24 cellular contexts compared by ENCODE assay signal in genomic region chr6:64729522-64729921, GRCh38.
DNase-seq lines count a peak whose midpoint lies in the region; ATAC-seq, FAIRE-seq and TF ChIP-seq lines count a peak whose summit lies in the region.
"Had no signal": no experiment of that assay in that cellular context is flagged by ENCODE, and none has a peak within 500 bp of the region (broad histone marks: within the 10 kb centered on the region; RNA-seq: fewer than 3 reads in every experiment).

No MANE protein-coding gene starts in this region.

- H3K9me3 ChIP-seq in HepG2 (ENCODE audit: low read length) (no peaks in the 10 kb centered on the region), right lobe of liver (no peaks in the 10 kb centered on the region), K562 (replicated peaks; ENCODE audit: control insufficient read depth, insufficient read depth, low read depth, low read length) (no peaks in the 10 kb centered on the region)
- H3K9me3 ChIP-seq: BE2C, BLaER1 had no signal

- H3K9ac ChIP-seq in HepG2 (ENCODE audit: insufficient read depth, low read depth, low read length) (no peak overlapping the region), K562 (ENCODE audit: insufficient read depth in 1 of 2, low read depth in 2 of 2, low read length in 2 of 2) (no peak overlapping the region)
- H3K9ac ChIP-seq: BLaER1 had no signal

- TF ChIP-seq RAD21 in HepG2 (CRISPR knock-in tag; IDR thresholded peaks at IDR 0.05): no peak
- TF ChIP-seq RAD21 in K562 (CRISPR knock-in tag; conservative IDR thresholded peaks at IDR 0.05 in 1 of 2, IDR thresholded peaks at IDR 0.05 in 1 of 2): no peak

- no peak overlapping the region for H2AFZ ChIP-seq in HepG2 (ENCODE audit: low read length)
- no peak overlapping the region for H2AFZ ChIP-seq in K562 (ENCODE audit: low read depth, low read length)

- no peak overlapping the region for H3K27ac ChIP-seq in HepG2 (ENCODE audit: extremely low read length, insufficient read depth, low read length)
- no peak overlapping the region for H3K27ac ChIP-seq in right lobe of liver
- H3K27ac ChIP-seq in K562 (ENCODE audit: extremely low read depth, low read depth, low read length): no peak overlapping the region
- H3K27ac ChIP-seq: 22Rv1, BLaER1 had no signal

- BruUV-seq in HepG2 (replicated peaks; lab: Mats Ljungman, UMichigan): no TSS peak
- BruUV-seq in K562 (replicated peaks; lab: Mats Ljungman, UMichigan): no TSS peak

- H3K4me3 ChIP-seq in HepG2 (replicated peaks in 1 of 3; ENCODE audit: insufficient read depth in 1 of 3, low read depth in 2 of 3, low read length in 3 of 3): no peak overlapping the region
- H3K4me3 ChIP-seq in right lobe of liver: no peak overlapping the region
- no peak overlapping the region for H3K4me3 ChIP-seq in K562
- H3K4me3 ChIP-seq: BLaER1, GM12878 had no signal

- no peaks in the 10 kb centered on the region for H3K27me3 ChIP-seq in HepG2 (ENCODE audit: control insufficient read depth in 1 of 2, insufficient read depth in 2 of 2, low read length in 2 of 2)
- no peaks in the 10 kb centered on the region for H3K27me3 ChIP-seq in right lobe of liver
- H3K27me3 ChIP-seq in K562 (ENCODE audit: control insufficient read depth in 2 of 2, insufficient read depth in 2 of 2, low read length in 2 of 2): no peaks in the 10 kb centered on the region
- H3K27me3 ChIP-seq: BE2C, BLaER1 had no signal

- H3K79me2 ChIP-seq in HepG2 (ENCODE audit: insufficient read depth, low read length) (no peaks in the 10 kb centered on the region), K562 (ENCODE audit: control insufficient read depth, insufficient read depth, low read length) (no peaks in the 10 kb centered on the region)

- no peaks in the 10 kb centered on the region for H3K9me1 ChIP-seq in K562 (ENCODE audit: control insufficient read depth, insufficient read depth, low read length)

- no peak for TF ChIP-seq CTCF in HepG2 (CRISPR knock-in tag; IDR thresholded peaks at IDR 0.05)
- TF ChIP-seq CTCF in right lobe of liver (IDR thresholded peaks at IDR 0.05): no peak
- TF ChIP-seq CTCF in K562 (IDR thresholded peaks at IDR 0.05 in 2 of 3, conservative IDR thresholded peaks at IDR 0.05 in 1 of 3; ENCODE audit: insufficient read depth in 2 of 3, low read depth in 1 of 3, low read length in 3 of 3): no peak
- TF ChIP-seq CTCF in GM20000 (IDR thresholded peaks at IDR 0.05; ENCODE audit: extremely low read depth, missing control alignments): no peak

- TF ChIP-seq EP300 in HepG2 (IDR thresholded peaks at IDR 0.05; ENCODE audit: low read depth in 2 of 2, low read length in 2 of 2): no peak
- TF ChIP-seq EP300 in HepG2 (CRISPR knock-in tag; IDR thresholded peaks at IDR 0.05; ENCODE audit: borderline replicate concordance): no peak
- no peak for TF ChIP-seq EP300 in K562 (IDR thresholded peaks at IDR 0.05; ENCODE audit: low read length)

- DNase-seq in HepG2 (ENCODE audit: low spot score): no peak
- DNase-seq in right lobe of liver: no peak
- no peak for DNase-seq in K562 (ENCODE audit: extremely low read depth in 1 of 4, low spot score in 3 of 4)
- DNase-seq in GM20000 (ENCODE audit: low spot score): no peak
- no peak for DNase-seq in NCI-H345 (lab: John Stamatoyannopoulos, UW)
- DNase-seq: ACHN; BE2C; C1 segment of cervical spinal cord; CD4-positive, alpha-beta memory T cell; CD4-positive, CD25-positive, alpha-beta regulatory T cell; CD8-positive, alpha-beta memory T cell; COR-L47; DMS 273 treated with DMSO at 0.1 percent for 48 hours; DMS153; DMS53; DMS79; DND-41; EL; GDM1 had no signal

- TF ChIP-seq POLR2A in HepG2 (IDR thresholded peaks at IDR 0.05; ENCODE audit: insufficient read depth in 1 of 2, low read depth in 2 of 2, low read length in 2 of 2): no peak
- TF ChIP-seq POLR2A in right lobe of liver (IDR thresholded peaks at IDR 0.05): no peak
- TF ChIP-seq POLR2A in K562 (conservative IDR thresholded peaks at IDR 0.05): no peak

- no peak for ATAC-seq in HepG2
- ATAC-seq in right lobe of liver: no peak
- ATAC-seq in K562: no peak
- ATAC-seq: GM12878 had no signal

- no peaks in the 10 kb centered on the region for H4K20me1 ChIP-seq in HepG2 (ENCODE audit: insufficient read depth, low read length)
- no peaks in the 10 kb centered on the region for H4K20me1 ChIP-seq in K562 (replicated peaks; ENCODE audit: control insufficient read depth, insufficient read depth, low read length)
- H4K20me1 ChIP-seq: BLaER1 had no signal

- intact Hi-C loops in HepG2 (cut with micrococcal nuclease; ENCODE audit: unreplicated experiment): no loop called here
- intact Hi-C loops in right lobe of liver (cut with DNase I): no loop called here
- intact Hi-C loops in K562 (cut with micrococcal nuclease): no loop called here

- CTCF ChIA-PET in HepG2 (lab: Yijun Ruan, JAX; ENCODE audit: low intra/inter-chr PET ratio, low total read pairs) (no interaction called here), K562 (lab: Yijun Ruan, JAX; ENCODE audit: low intra/inter-chr PET ratio) (no interaction called here)

- 7% methylated on average over 4 of the region's 4 CpGs for WGBS in HepG2 (ENCODE audit: low lambda C conversion rate)
- 35% methylated on average over 4 of the region's 4 CpGs for WGBS in right lobe of liver (ENCODE audit: insufficient coverage, low coverage, low lambda C conversion rate, missing lambda C conversion rate)
- 4% methylated on average over 4 of the region's 4 CpGs for WGBS in K562 (ENCODE audit: insufficient coverage, low coverage, missing lambda C conversion rate)

- FAIRE-seq in HepG2 (lab: Jason Lieb, UNC) (no peak), K562 (lab: Jason Lieb, UNC) (no peak)
- FAIRE-seq: GM12878, GM12892, GM18507 had no signal

- no peaks in the 10 kb centered on the region for H3K4me1 ChIP-seq in HepG2 (ENCODE audit: insufficient read depth, low read length)
- no peaks in the 10 kb centered on the region for H3K4me1 ChIP-seq in right lobe of liver
- H3K4me1 ChIP-seq in K562 (replicated peaks in 1 of 2; ENCODE audit: control insufficient read depth in 2 of 2, insufficient read depth in 2 of 2, low read length in 2 of 2): no peaks in the 10 kb centered on the region
- H3K4me1 ChIP-seq: BE2C, BLaER1 had no signal

- in situ Hi-C loops in HepG2 (cut with HindIII; ENCODE audit: extremely low pct_ligation_motif_present, low pct_unique_long_range_greater_than_20kb) (no loop called here), K562 (cut with MboI) (no loop called here)

- POLR2A ChIA-PET in HepG2 (lab: Yijun Ruan, JAX): no interaction called here
- POLR2A ChIA-PET in K562 (lab: Yijun Ruan, JAX): no interaction called here

- H3K36me3 ChIP-seq in HepG2 (replicated peaks in 1 of 2; ENCODE audit: control insufficient read depth in 1 of 2, insufficient read depth in 2 of 2, low read length in 2 of 2): no peaks in the 10 kb centered on the region
- no peaks in the 10 kb centered on the region for H3K36me3 ChIP-seq in right lobe of liver
- no peaks in the 10 kb centered on the region for H3K36me3 ChIP-seq in K562 (ENCODE audit: control insufficient read depth, insufficient read depth, low read length)
- H3K36me3 ChIP-seq: BE2C, BLaER1 had no signal

- no peak overlapping the region for H3K4me2 ChIP-seq in HepG2 (ENCODE audit: low read depth, low read length)
- H3K4me2 ChIP-seq in K562 (ENCODE audit: insufficient read depth, low read length): no peak overlapping the region
- H3K4me2 ChIP-seq: BLaER1 had no signal

TF ChIP-seq in K562, 482 proteins besides CTCF, POLR2A, EP300 and RAD21 (continues in another document):
- TF ChIP-seq NR4A1 (CRISPR knock-in tag; IDR thresholded peaks at IDR 0.05) (no peak), NR4A1 (tag; IDR thresholded peaks at IDR 0.05) (no peak)
